In the genomic region with DNA sequence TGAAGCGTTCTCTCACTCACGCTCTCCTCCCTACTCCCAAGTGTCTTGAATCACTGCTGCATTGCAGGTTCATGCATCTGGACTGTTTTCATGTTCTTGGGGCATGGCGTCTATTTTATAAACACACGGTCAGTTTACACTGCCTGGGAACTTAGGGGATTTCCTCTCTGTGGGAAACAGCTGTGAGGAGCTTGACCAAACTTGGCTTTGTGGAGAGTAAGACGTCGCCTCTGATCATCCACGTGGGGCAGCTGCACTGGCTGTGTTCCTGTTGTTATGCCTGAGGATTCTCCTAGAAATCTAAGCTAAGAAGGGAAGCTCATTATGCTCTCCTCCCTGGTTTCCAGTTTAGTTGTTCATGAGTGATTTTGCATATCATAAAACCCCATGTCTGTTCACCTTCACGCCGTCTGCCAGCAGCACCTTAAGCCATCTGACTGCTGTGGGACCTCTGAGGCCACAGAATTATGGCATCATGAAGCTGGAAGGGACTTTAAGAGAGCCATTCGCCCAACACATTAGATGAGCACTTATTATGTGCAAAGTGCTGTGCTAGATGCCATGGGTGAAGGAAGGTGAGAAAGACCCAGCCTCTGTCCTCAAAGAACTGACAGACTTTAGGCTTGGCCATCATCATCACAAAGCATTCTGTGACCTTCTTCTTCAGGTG, we compare ENCODE assay signal across 9 cellular contexts. TPM values are rescaled to one million over a fixed set of nuclear protein-coding genes. Genes with fewer than 3 reads are reported as not detected.
DNase-seq lines count a peak whose midpoint lies in the region; ATAC-seq and TF ChIP-seq lines count a peak whose summit lies in the region.
"Had no signal": no experiment of that assay in that cellular context is flagged by ENCODE, and none has a peak within 500 bp of the region (broad histone marks: within the 10 kb centered on the region; RNA-seq: fewer than 3 reads in every experiment).

No MANE protein-coding gene starts in this region.

- H3K4me3 Mint-ChIP-seq in stimulated activated memory B cell treated with anti-CD40 and anti-IgM and Interleukin-4, amounts not matched to agents 10 μg/mL and 1 μg/mL and 100 μg/mL, for 72 hours, result peak overlapping the region; percentile 59

- no peaks in the 10 kb centered on the region for H3K36me3 Mint-ChIP-seq in stimulated activated memory B cell treated with anti-CD40 and anti-IgM and Interleukin-4, amounts not matched to agents 10 μg/mL and 1 μg/mL and 100 μg/mL, for 72 hours

- TF ChIP-seq CTCF in fibroblast of villous mesenchyme (IDR thresholded peaks at IDR 0.05; ENCODE audit: insufficient read depth, low read depth, low read length), result no peak

- peak; percentile 40 for ATAC-seq in GM21723 (IDR thresholded peaks at IDR 0.05; ENCODE audit: unreplicated experiment)
- ATAC-seq in stimulated activated memory B cell treated with anti-CD40 and anti-IgM and Interleukin-4, amounts not matched to agents 10 μg/mL and 1 μg/mL and 100 μg/mL, for 72 hours, result peak; percentile 77

- H3K4me3 ChIP-seq in fibroblast of villous mesenchyme (ENCODE audit: low read depth, low read length), result no peak overlapping the region

- peaks cover 99% of the 10 kb centered on the region for H3K4me1 Mint-ChIP-seq in stimulated activated memory B cell treated with anti-CD40 and anti-IgM and Interleukin-4, amounts not matched to agents 10 μg/mL and 1 μg/mL and 100 μg/mL, for 72 hours

- peak overlapping the region; percentile 86 for H3K27ac Mint-ChIP-seq in stimulated activated memory B cell treated with anti-CD40 and anti-IgM and Interleukin-4, amounts not matched to agents 10 μg/mL and 1 μg/mL and 100 μg/mL, for 72 hours

- DNase-seq in ELR (ENCODE audit: low read depth) (peak; percentile 19), NCI-H526 treated with DMSO at 0.1 percent for 48 hours (lab: John Stamatoyannopoulos, UW) (peak; percentile 95), fibroblast of villous mesenchyme (ENCODE audit: low read depth) (peak; percentile 95), NCI-H82 (lab: John Stamatoyannopoulos, UW) (no peak), NCI-H2227 (lab: John Stamatoyannopoulos, UW; ENCODE audit: unreplicated experiment) (no peak)
- no peak for DNase-seq in stimulated activated CD4-positive, alpha-beta T cell treated with anti-CD3 and anti-CD28 coated beads, Interleukin-2, amount 100 ng/mL, for 48 hours

- H3K27me3 Mint-ChIP-seq in stimulated activated memory B cell treated with anti-CD40 and anti-IgM and Interleukin-4, amounts not matched to agents 10 μg/mL and 1 μg/mL and 100 μg/mL, for 72 hours, result no peaks in the 10 kb centered on the region

- no peaks in the 10 kb centered on the region for H3K9me3 Mint-ChIP-seq in stimulated activated memory B cell treated with anti-CD40 and anti-IgM and Interleukin-4, amounts not matched to agents 10 μg/mL and 1 μg/mL and 100 μg/mL, for 72 hours

RNA-seq across cellular contexts. Expression of gene POU2AF1, which starts 38.8 kb away (rescaled TPM):
- not detected in 2 replicates for total RNA-seq in fibroblast of villous mesenchyme
- total RNA-seq: HT1080 had no signal

Comparison
In these comparisons a context has a peak if more than half of its experiments do, and no peak if none do; other contexts are left out.
1. DNase-seq: peak in ELR (single experiment), NCI-H526 treated with DMSO at 0.1 percent for 48 hours (single experiment) and fibroblast of villous mesenchyme (single experiment); none in NCI-H82 (single experiment), stimulated activated CD4-positive, alpha-beta T cell treated with anti-CD3 and anti-CD28 coated beads, Interleukin-2, amount 100 ng/mL, for 48 hours (0 of 2) and NCI-H2227 (single experiment).